8 cellular contexts compared by ENCODE assay signal in genomic region chr2:163155279-163155883, GRCh38.
DNase-seq lines count a peak whose midpoint lies in the region; ATAC-seq and TF ChIP-seq lines count a peak whose summit lies in the region.

No MANE protein-coding gene starts in this region.

- no peak overlapping the region for H3K4me3 ChIP-seq in H7 (ENCODE audit: insufficient read depth, low read depth, low read length)
- no peak overlapping the region for H3K4me3 ChIP-seq in testis

- no peak for TF ChIP-seq POLR2A in testis (IDR thresholded peaks at IDR 0.05)

- H3K4me1 ChIP-seq in testis = no peaks in the 10 kb centered on the region

- peak; percentile 52 to 68 (median 53) for TF ChIP-seq CTCF in testis (IDR thresholded peaks at IDR 0.05)

- H3K36me3 ChIP-seq in H7 (replicated peaks; ENCODE audit: control insufficient read depth, insufficient read depth, low read length) = no peaks in the 10 kb centered on the region
- no peaks in the 10 kb centered on the region for H3K36me3 ChIP-seq in testis (ENCODE audit: low read depth, missing control alignments)

- WGBS in testis, 2 donors = 48 to 57% methylated on average over 3 of the region's 3 CpGs

- H3K9me3 ChIP-seq in testis = no peaks in the 10 kb centered on the region

- ATAC-seq in activated CD4-positive, CD25-positive, alpha-beta regulatory T cell treated with anti-CD3 and anti-CD28 coated beads, Interleukin-2, amount 50 U/mL, for 24 hours = no peak

- H3K27me3 ChIP-seq in H7 (ENCODE audit: control insufficient read depth, insufficient read depth, low read length) (no peaks in the 10 kb centered on the region), testis (no peaks in the 10 kb centered on the region)

- no peak overlapping the region for H3K27ac ChIP-seq in testis

- DNase-seq in NCI-H1417 (lab: John Stamatoyannopoulos, UW) = peak in 2 of 3 experiments; percentile 37 to 61
- no peak for DNase-seq in NCI-H1417 treated with DMSO at 0.1 percent for 48 hours (lab: John Stamatoyannopoulos, UW)
- peak; percentile 26 for DNase-seq in H7
- peak; percentile 72 to 80 for DNase-seq in Kasumi-1 (lab: John Stamatoyannopoulos, UW)
- peak; percentile 66 for DNase-seq in SK-N-DZ (ENCODE audit: low spot score)
- peak; percentile 10 for DNase-seq in germinal center (ENCODE audit: low spot score)
- DNase-seq in testis = no peak

- intact Hi-C loops in testis (cut with DNase I; ENCODE audit: low total_unique reads) = no loop called here

Comparison
In these comparisons a context has a peak if more than half of its experiments do, and no peak if none do; other contexts are left out.
1. DNase-seq: peak in NCI-H1417 (2 of 3), H7 (single experiment), Kasumi-1 (2 of 2), SK-N-DZ (single experiment) and germinal center (single experiment); none in NCI-H1417 treated with DMSO at 0.1 percent for 48 hours (single experiment) and testis (single experiment).